18 cellular contexts compared by ENCODE assay signal in genomic region chr12:54029529-54030441, GRCh38. TPM values are rescaled to one million over a fixed set of nuclear protein-coding genes. Genes with fewer than 3 reads are reported as not detected.
DNase-seq lines count a peak whose midpoint lies in the region; ATAC-seq, FAIRE-seq and TF ChIP-seq lines count a peak whose summit lies in the region.
"Had no signal": no experiment of that assay in that cellular context is flagged by ENCODE, and none has a peak within 500 bp of the region (broad histone marks: within the 10 kb centered on the region; RNA-seq: fewer than 3 reads in every experiment).

No MANE protein-coding gene starts in this region.

- H3K79me2 ChIP-seq in endothelial cell of umbilical vein (ENCODE audit: control insufficient read depth, insufficient read depth, low read length), result no peaks in the 10 kb centered on the region

- H3K4me3 Mint-ChIP-seq in stimulated activated naive CD8-positive, alpha-beta T cell treated with anti-CD3 and anti-CD28 coated beads, Interleukin-15, amount 100 ng/mL, for 72 hours, result peak overlapping the region; percentile 4 to 14
- H3K4me3 Mint-ChIP-seq in neural crest cell, result peak overlapping the region; percentile 78
- H3K4me3 Mint-ChIP-seq: activated T-helper 17 cell treated with anti-CD3 and anti-CD28 coated beads, Interleukin-2, amount 50 U/mL, for 72 hours; HFFc6 had no signal

- TF ChIP-seq CTCF in endothelial cell of umbilical vein (IDR thresholded peaks at IDR 0.05; ENCODE audit: extremely low read depth in 1 of 2, insufficient read depth in 1 of 2, low read depth in 1 of 2, low read length in 2 of 2) (no peak), neural crest cell (conservative IDR thresholded peaks at IDR 0.05) (no peak)

- peaks cover 100% of the 10 kb centered on the region for H3K27me3 Mint-ChIP-seq in stimulated activated naive CD8-positive, alpha-beta T cell treated with anti-CD3 and anti-CD28 coated beads, Interleukin-15, amount 100 ng/mL, for 72 hours
- peaks cover 97% of the 10 kb centered on the region for H3K27me3 Mint-ChIP-seq in neural crest cell (ENCODE audit: low read depth)

- CTCF ChIA-PET in endothelial cell of umbilical vein (lab: Charles Lee), result interaction anchor here (1.1 to 6.1 kb wide), 3 partner anchors 162 to 358 kb away, joined by 3 to 59 read pairs (median 57); no protein-coding TSS in a partner anchor

- H3K9me1 ChIP-seq in endothelial cell of umbilical vein (replicated peaks; ENCODE audit: control insufficient read depth, extremely low read depth, insufficient read depth, low read length), result no peaks in the 10 kb centered on the region

- dilution Hi-C loops in endothelial cell of umbilical vein (cut with MboI; ENCODE audit: extremely low pct_ligation_motif_present, low sequenced_read_pairs), result no loop called here

- no peak overlapping the region for H3K27ac ChIP-seq in endothelial cell of umbilical vein (ENCODE audit: insufficient read depth, low read depth, low read length)
- H3K27ac ChIP-seq: HL-60 had no signal

- peaks cover 67% of the 10 kb centered on the region for H3K4me1 Mint-ChIP-seq in stimulated activated naive CD8-positive, alpha-beta T cell treated with anti-CD3 and anti-CD28 coated beads, Interleukin-15, amount 100 ng/mL, for 72 hours
- peaks cover 4% of the 10 kb centered on the region for H3K4me1 Mint-ChIP-seq in neural crest cell
- H3K4me1 Mint-ChIP-seq: activated T-helper 17 cell treated with anti-CD3 and anti-CD28 coated beads, Interleukin-2, amount 50 U/mL, for 72 hours had no signal

- H3K4me1 ChIP-seq in endothelial cell of umbilical vein (ENCODE audit: control insufficient read depth, extremely low read depth, insufficient read depth, low read length), result no peaks in the 10 kb centered on the region

- peaks cover 3% of the 10 kb centered on the region for H3K36me3 Mint-ChIP-seq in neural crest cell (ENCODE audit: low read depth)

- TF ChIP-seq POLR2A in endothelial cell of umbilical vein (IDR thresholded peaks at IDR 0.05; ENCODE audit: low read depth, low read length), result no peak

- no peaks in the 10 kb centered on the region for H3K9me3 Mint-ChIP-seq in stimulated activated naive CD8-positive, alpha-beta T cell treated with anti-CD3 and anti-CD28 coated beads, Interleukin-15, amount 100 ng/mL, for 72 hours
- H3K9me3 Mint-ChIP-seq in neural crest cell, result no peaks in the 10 kb centered on the region
- H3K9me3 Mint-ChIP-seq: activated T-helper 17 cell treated with anti-CD3 and anti-CD28 coated beads, Interleukin-2, amount 50 U/mL, for 72 hours had no signal

- no peak overlapping the region for H2AFZ ChIP-seq in endothelial cell of umbilical vein (ENCODE audit: low read depth, low read length)

- no peaks in the 10 kb centered on the region for H3K36me3 ChIP-seq in endothelial cell of umbilical vein (ENCODE audit: control insufficient read depth in 2 of 2, extremely low read depth in 1 of 2, insufficient read depth in 2 of 2, low read length in 2 of 2)

- BruUV-seq in endothelial cell of umbilical vein (replicated peaks; lab: Mats Ljungman, UMichigan), result no TSS peak

- no peak overlapping the region for H3K27ac Mint-ChIP-seq in stimulated activated naive CD8-positive, alpha-beta T cell treated with anti-CD3 and anti-CD28 coated beads, Interleukin-15, amount 100 ng/mL, for 72 hours
- peak overlapping the region; percentile 97 for H3K27ac Mint-ChIP-seq in neural crest cell (ENCODE audit: unreplicated experiment)
- H3K27ac Mint-ChIP-seq: activated T-helper 17 cell treated with anti-CD3 and anti-CD28 coated beads, Interleukin-2, amount 50 U/mL, for 72 hours; HFFc6 had no signal

- no peak overlapping the region for H3K9ac ChIP-seq in endothelial cell of umbilical vein (replicated peaks; ENCODE audit: extremely low read depth, insufficient read depth, low read length)

- intact Hi-C loops in endothelial cell of umbilical vein (cut with micrococcal nuclease), result no loop called here

- H4K20me1 ChIP-seq in endothelial cell of umbilical vein (replicated peaks; ENCODE audit: control insufficient read depth, extremely low read depth, insufficient read depth, low read length), result no peaks in the 10 kb centered on the region

- no peak for DNase-seq in stimulated activated naive CD8-positive, alpha-beta T cell treated with anti-CD3 and anti-CD28 coated beads, Interleukin-15, amount 100 ng/mL, for 72 hours
- no peak for DNase-seq in stimulated activated naive CD8-positive, alpha-beta T cell treated with anti-CD3 and anti-CD28 coated beads, Interleukin-15, Interleukin-2, amounts not matched to agents 100 U/mL and 50 U/mL, for 24 hours
- no peak for DNase-seq in endothelial cell of umbilical vein (ENCODE audit: low read depth, low spot score)
- no peak for DNase-seq in neural crest cell (ENCODE audit: low read depth, low spot score)
- no peak for DNase-seq in HTR-8/SVneo (ENCODE audit: insufficient read length, low spot score)
- DNase-seq in cerebellar nuclear complex (lab: John Stamatoyannopoulos, UW), result no peak
- no peak for DNase-seq in stimulated activated CD4-positive, alpha-beta T cell treated with anti-CD3 and anti-CD28 coated beads, Interleukin-2, amount 100 ng/mL, for 24 hours
- no peak for DNase-seq in DMS153 (lab: John Stamatoyannopoulos, UW)
- DNase-seq: ACHN; activated CD4-positive, alpha-beta T cell treated with anti-CD3 and anti-CD28 coated beads, Interleukin-2, amount 50 U/mL, for 4 hours; effector memory CD4-positive, alpha-beta T cell; HFFc6; NCI-H2029 treated with DMSO at 0.1 percent for 48 hours; NCI-H748 treated with DMSO at 0.1 percent for 48 hours; Right ventricle myocardium superior; T1000 had no signal

- ATAC-seq in stimulated activated naive CD8-positive, alpha-beta T cell treated with anti-CD3 and anti-CD28 coated beads, Interleukin-15, amount 100 ng/mL, for 72 hours, result no peak
- no peak for ATAC-seq in stimulated activated naive CD8-positive, alpha-beta T cell treated with anti-CD3 and anti-CD28 coated beads, Interleukin-15, Interleukin-2, amounts not matched to agents 100 U/mL and 50 U/mL, for 24 hours
- ATAC-seq: activated T-helper 17 cell treated with anti-CD3 and anti-CD28 coated beads, Interleukin-2, amount 50 U/mL, for 72 hours had no signal

- no peak overlapping the region for H3K4me2 ChIP-seq in endothelial cell of umbilical vein (ENCODE audit: insufficient read depth, low read length)

- H3K27me3 ChIP-seq in endothelial cell of umbilical vein (ENCODE audit: control insufficient read depth in 2 of 2, insufficient read depth in 2 of 2, low read length in 2 of 2), result peaks cover 82 to 91% of the 10 kb centered on the region in 2 experiments

- POLR2A ChIA-PET in endothelial cell of umbilical vein (lab: Charles Lee), result interaction anchor here (0.7 kb wide), 1 partner anchor 102 kb away, joined by 3 read pairs; no protein-coding TSS in a partner anchor

- no peak overlapping the region for H3K4me3 ChIP-seq in endothelial cell of umbilical vein (replicated peaks in 1 of 3; ENCODE audit: insufficient read depth in 1 of 3, low read depth in 1 of 3, low read length in 3 of 3)

- no peaks in the 10 kb centered on the region for H3K9me3 ChIP-seq in endothelial cell of umbilical vein (replicated peaks; ENCODE audit: control insufficient read depth, insufficient read depth, low read length)

- no peak for FAIRE-seq in endothelial cell of umbilical vein (lab: Jason Lieb, UNC)
- no peak for FAIRE-seq in HTR-8/SVneo (lab: Jason Lieb, UNC)

RNA-seq across cellular contexts. Expression of gene HOXC6, which starts 1.5 kb away (rescaled TPM):
- total RNA-seq in endothelial cell of umbilical vein (0.51 and 0.58 TPM in 2 replicates), neural crest cell (10.7 and 11.0 TPM in 2 replicates)
- 0.57 and 0.72 TPM in 2 replicates for polyA plus RNA-seq in endothelial cell of umbilical vein
- polyA plus RNA-seq in endothelial cell of umbilical vein (2011; cell fraction: cytosol; rRNA removed), result 0.45 TPM in 2 replicates
- polyA plus RNA-seq in endothelial cell of umbilical vein (2011; cell fraction: nucleus; rRNA removed), result 0.99 and 1.0 TPM in 2 replicates
- polyA plus RNA-seq in endothelial cell of umbilical vein (2012), result 5.4 and 9.5 TPM in 2 replicates
- polyA minus RNA-seq in endothelial cell of umbilical vein, result 0.40 and 0.97 TPM in 2 replicates
- 2.0 TPM for polyA minus RNA-seq in endothelial cell of umbilical vein (2011; cell fraction: cytosol; rRNA and poly(A)+ RNA removed)
- not detected in 2 replicates for polyA minus RNA-seq in endothelial cell of umbilical vein (2011; cell fraction: nucleus; rRNA and poly(A)+ RNA removed)
- total RNA-seq: activated T-helper 17 cell treated with anti-CD3 and anti-CD28 coated beads, Interleukin-2, amount 50 U/mL, for 72 hours had no signal

RNA-seq across cellular contexts. Expression of gene HOXC5, which starts 3.1 kb away (rescaled TPM):
- total RNA-seq in endothelial cell of umbilical vein (not detected in 2 replicates), neural crest cell (3.5 and 3.8 TPM in 2 replicates)
- not detected in 2 replicates for polyA plus RNA-seq in endothelial cell of umbilical vein
- not detected in 2 replicates for polyA plus RNA-seq in endothelial cell of umbilical vein (2011; cell fraction: cytosol; rRNA removed)
- polyA plus RNA-seq in endothelial cell of umbilical vein (2011; cell fraction: nucleus; rRNA removed), result 0.07 and 0.08 TPM in 2 replicates
- 0.13 and 0.38 TPM in 2 replicates for polyA plus RNA-seq in endothelial cell of umbilical vein (2012)
- not detected in 2 replicates for polyA minus RNA-seq in endothelial cell of umbilical vein
- not detected for polyA minus RNA-seq in endothelial cell of umbilical vein (2011; cell fraction: cytosol; rRNA and poly(A)+ RNA removed)
- not detected in 2 replicates for polyA minus RNA-seq in endothelial cell of umbilical vein (2011; cell fraction: nucleus; rRNA and poly(A)+ RNA removed)
- total RNA-seq: activated T-helper 17 cell treated with anti-CD3 and anti-CD28 coated beads, Interleukin-2, amount 50 U/mL, for 72 hours; Right ventricle myocardium superior had no signal

RNA-seq across cellular contexts. Expression of gene HOXC8, which starts 21.0 kb away (rescaled TPM):
- total RNA-seq in endothelial cell of umbilical vein, result 0.35 TPM in 1 of 2 replicates, not detected in the other
- polyA plus RNA-seq in endothelial cell of umbilical vein, result 0.03 and 0.19 TPM in 2 replicates
- 0.03 and 0.11 TPM in 2 replicates for polyA plus RNA-seq in endothelial cell of umbilical vein (2011; cell fraction: cytosol; rRNA removed)
- polyA plus RNA-seq in endothelial cell of umbilical vein (2011; cell fraction: nucleus; rRNA removed), result 0.11 and 0.14 TPM in 2 replicates
- 2.8 and 3.8 TPM in 2 replicates for polyA plus RNA-seq in endothelial cell of umbilical vein (2012)
- 0.08 and 0.15 TPM in 2 replicates for polyA minus RNA-seq in endothelial cell of umbilical vein
- polyA minus RNA-seq in endothelial cell of umbilical vein (2011; cell fraction: cytosol; rRNA and poly(A)+ RNA removed), result not detected
- polyA minus RNA-seq in endothelial cell of umbilical vein (2011; cell fraction: nucleus; rRNA and poly(A)+ RNA removed), result not detected in 2 replicates
- total RNA-seq in neural crest cell, result 4.5 and 4.8 TPM in 2 replicates
- total RNA-seq: activated T-helper 17 cell treated with anti-CD3 and anti-CD28 coated beads, Interleukin-2, amount 50 U/mL, for 72 hours; HFFc6; Right ventricle myocardium superior had no signal

RNA-seq across cellular contexts. Expression of gene HOXC4, which starts 23.9 kb away (rescaled TPM):
- 0.58 TPM in 1 of 2 replicates, not detected in the other for total RNA-seq in endothelial cell of umbilical vein
- 0.06 and 0.14 TPM in 2 replicates for polyA plus RNA-seq in endothelial cell of umbilical vein
- polyA plus RNA-seq in endothelial cell of umbilical vein (2011; cell fraction: cytosol; rRNA removed), result not detected in 2 replicates
- 0.15 and 0.55 TPM in 2 replicates for polyA plus RNA-seq in endothelial cell of umbilical vein (2011; cell fraction: nucleus; rRNA removed)
- polyA plus RNA-seq in endothelial cell of umbilical vein (2012), result 2.5 and 2.9 TPM in 2 replicates
- polyA minus RNA-seq in endothelial cell of umbilical vein, result not detected in 2 replicates
- polyA minus RNA-seq in endothelial cell of umbilical vein (2011; cell fraction: cytosol; rRNA and poly(A)+ RNA removed), result 0.61 TPM
- not detected in 2 replicates for polyA minus RNA-seq in endothelial cell of umbilical vein (2011; cell fraction: nucleus; rRNA and poly(A)+ RNA removed)
- total RNA-seq in neural crest cell, result 5.6 and 8.3 TPM in 2 replicates
- total RNA-seq: Right ventricle myocardium superior had no signal

RNA-seq across cellular contexts. Expression of gene HOXC9, which starts 29.8 kb away (rescaled TPM):
- total RNA-seq in endothelial cell of umbilical vein (0.21 and 0.40 TPM in 2 replicates), neural crest cell (5.6 and 6.3 TPM in 2 replicates)
- polyA plus RNA-seq in endothelial cell of umbilical vein, result 0.54 and 0.58 TPM in 2 replicates
- 0.32 and 0.35 TPM in 2 replicates for polyA plus RNA-seq in endothelial cell of umbilical vein (2011; cell fraction: cytosol; rRNA removed)
- polyA plus RNA-seq in endothelial cell of umbilical vein (2011; cell fraction: nucleus; rRNA removed), result 0.21 and 0.45 TPM in 2 replicates
- polyA plus RNA-seq in endothelial cell of umbilical vein (2012), result 6.3 and 11.9 TPM in 2 replicates
- not detected in 2 replicates for polyA minus RNA-seq in endothelial cell of umbilical vein
- 3.2 TPM for polyA minus RNA-seq in endothelial cell of umbilical vein (2011; cell fraction: cytosol; rRNA and poly(A)+ RNA removed)
- not detected in 2 replicates for polyA minus RNA-seq in endothelial cell of umbilical vein (2011; cell fraction: nucleus; rRNA and poly(A)+ RNA removed)
- total RNA-seq: activated T-helper 17 cell treated with anti-CD3 and anti-CD28 coated beads, Interleukin-2, amount 50 U/mL, for 72 hours; Right ventricle myocardium superior had no signal
